Comparison of ENCODE assay signal across 1 cellular context in the genomic region with DNA sequence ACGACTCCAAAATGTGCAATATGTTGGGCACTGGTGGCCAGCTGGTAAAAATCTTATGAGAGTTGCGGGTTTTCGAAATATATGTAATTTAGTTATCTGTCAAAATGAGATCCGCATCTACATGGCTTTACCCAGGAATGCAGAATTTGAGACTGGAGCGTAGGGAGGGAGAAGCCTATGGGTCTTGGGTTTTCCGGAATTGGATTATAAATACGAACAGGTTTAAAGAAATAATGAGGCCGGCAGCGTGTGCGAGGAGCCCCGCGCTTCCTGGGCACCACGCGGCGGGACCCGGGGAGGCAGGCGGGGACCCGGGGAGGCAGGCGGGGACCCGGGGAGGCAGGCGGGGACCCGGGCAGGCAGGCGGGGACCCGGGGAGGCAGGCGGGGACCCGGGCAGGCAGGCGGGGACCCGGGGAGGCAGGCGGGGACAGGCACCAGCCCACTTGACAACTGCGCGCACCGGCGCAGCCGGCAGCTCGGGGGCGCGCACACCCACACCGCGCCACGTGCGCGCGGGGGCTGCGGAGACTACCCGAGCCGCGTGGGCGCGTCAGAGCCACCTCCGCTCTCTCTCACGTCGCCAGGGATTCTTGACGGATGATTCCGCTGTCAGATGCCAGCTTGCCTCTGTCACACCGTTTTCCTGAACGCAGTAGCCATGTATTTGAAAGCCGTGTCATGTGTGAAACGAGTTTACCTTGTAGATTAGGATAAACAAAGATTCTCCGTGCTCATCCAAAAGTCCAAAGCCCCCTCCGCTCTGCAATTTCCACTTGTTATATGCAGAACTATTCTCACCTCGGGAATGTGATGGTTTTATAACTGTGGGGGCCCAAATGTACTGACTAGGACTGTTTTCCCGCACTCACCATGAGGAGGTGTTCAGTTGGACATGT.
TF ChIP-seq lines count a peak whose summit lies in the region.

No MANE protein-coding gene starts in this region.

TF ChIP-seq in HepG2, 621 proteins besides CTCF, POLR2A, EP300 and RAD21 (continued from another document and continues in another):
- TF ChIP-seq, protein P1, sequence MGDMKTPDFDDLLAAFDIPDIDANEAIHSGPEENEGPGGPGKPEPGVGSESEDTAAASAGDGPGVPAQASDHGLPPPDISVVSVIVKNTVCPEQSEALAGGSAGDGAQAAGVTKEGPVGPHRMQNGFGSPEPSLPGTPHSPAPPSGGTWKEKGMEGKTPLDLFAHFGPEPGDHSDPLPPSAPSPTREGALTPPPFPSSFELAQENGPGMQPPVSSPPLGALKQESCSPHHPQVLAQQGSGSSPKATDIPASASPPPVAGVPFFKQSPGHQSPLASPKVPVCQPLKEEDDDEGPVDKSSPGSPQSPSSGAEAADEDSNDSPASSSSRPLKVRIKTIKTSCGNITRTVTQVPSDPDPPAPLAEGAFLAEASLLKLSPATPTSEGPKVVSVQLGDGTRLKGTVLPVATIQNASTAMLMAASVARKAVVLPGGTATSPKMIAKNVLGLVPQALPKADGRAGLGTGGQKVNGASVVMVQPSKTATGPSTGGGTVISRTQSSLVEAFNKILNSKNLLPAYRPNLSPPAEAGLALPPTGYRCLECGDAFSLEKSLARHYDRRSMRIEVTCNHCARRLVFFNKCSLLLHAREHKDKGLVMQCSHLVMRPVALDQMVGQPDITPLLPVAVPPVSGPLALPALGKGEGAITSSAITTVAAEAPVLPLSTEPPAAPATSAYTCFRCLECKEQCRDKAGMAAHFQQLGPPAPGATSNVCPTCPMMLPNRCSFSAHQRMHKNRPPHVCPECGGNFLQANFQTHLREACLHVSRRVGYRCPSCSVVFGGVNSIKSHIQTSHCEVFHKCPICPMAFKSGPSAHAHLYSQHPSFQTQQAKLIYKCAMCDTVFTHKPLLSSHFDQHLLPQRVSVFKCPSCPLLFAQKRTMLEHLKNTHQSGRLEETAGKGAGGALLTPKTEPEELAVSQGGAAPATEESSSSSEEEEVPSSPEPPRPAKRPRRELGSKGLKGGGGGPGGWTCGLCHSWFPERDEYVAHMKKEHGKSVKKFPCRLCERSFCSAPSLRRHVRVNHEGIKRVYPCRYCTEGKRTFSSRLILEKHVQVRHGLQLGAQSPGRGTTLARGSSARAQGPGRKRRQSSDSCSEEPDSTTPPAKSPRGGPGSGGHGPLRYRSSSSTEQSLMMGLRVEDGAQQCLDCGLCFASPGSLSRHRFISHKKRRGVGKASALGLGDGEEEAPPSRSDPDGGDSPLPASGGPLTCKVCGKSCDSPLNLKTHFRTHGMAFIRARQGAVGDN (CRISPR knock-in tag; IDR thresholded peaks at IDR 0.05) = peak; percentile 55
- no peak for TF ChIP-seq ZBTB20 (CRISPR knock-in tag; IDR thresholded peaks at IDR 0.05; ENCODE audit: borderline replicate concordance, low read depth)
- no peak for TF ChIP-seq HNF1A (IDR thresholded peaks at IDR 0.05; ENCODE audit: low read depth)
- no peak for TF ChIP-seq HNF1A (CRISPR knock-in tag; IDR thresholded peaks at IDR 0.05; ENCODE audit: borderline replicate concordance)
- no peak for TF ChIP-seq ZMYM3 (CRISPR knock-in tag; IDR thresholded peaks at IDR 0.05)
- TF ChIP-seq GZF1 (CRISPR knock-in tag; IDR thresholded peaks at IDR 0.05) = no peak
- TF ChIP-seq ZNF138 (CRISPR knock-in tag; IDR thresholded peaks at IDR 0.05; ENCODE audit: low read depth) = no peak
- no peak for TF ChIP-seq SP140L (CRISPR knock-in tag; IDR thresholded peaks at IDR 0.05; ENCODE audit: borderline replicate concordance)
- TF ChIP-seq ZNF777 (CRISPR knock-in tag; IDR thresholded peaks at IDR 0.05) = 0 out of 2 replicates have a peak, but pooled peaks have one; percentile 52
- TF ChIP-seq ZSCAN20 (CRISPR knock-in tag; IDR thresholded peaks at IDR 0.05; ENCODE audit: borderline replicate concordance) = no peak
- no peak; the same call in 1 of the 2 replicates for TF ChIP-seq GABPB1 (CRISPR knock-in tag; IDR thresholded peaks at IDR 0.05)
- TF ChIP-seq SKIL (CRISPR knock-in tag; IDR thresholded peaks at IDR 0.05; ENCODE audit: borderline replicate concordance) = no peak
- TF ChIP-seq ZBTB14 (CRISPR knock-in tag; IDR thresholded peaks at IDR 0.05) = peak; percentile 77
- TF ChIP-seq EHMT2 (IDR thresholded peaks at IDR 0.05; ENCODE audit: borderline replicate concordance, low read depth, low read length) = no peak
- TF ChIP-seq ZNF883 (CRISPR knock-in tag; IDR thresholded peaks at IDR 0.05; ENCODE audit: not compliant biosample characterization) = no peak
- no peak for TF ChIP-seq NPAS2 (CRISPR knock-in tag; IDR thresholded peaks at IDR 0.05; ENCODE audit: borderline replicate concordance)
- TF ChIP-seq GTF3A (CRISPR knock-in tag; conservative IDR thresholded peaks at IDR 0.05) = no peak
- no peak for TF ChIP-seq IRX3 (CRISPR knock-in tag; IDR thresholded peaks at IDR 0.05; ENCODE audit: borderline replicate concordance, low read depth)
- TF ChIP-seq ARID4A (CRISPR knock-in tag; IDR thresholded peaks at IDR 0.05; ENCODE audit: borderline replicate concordance) = peak; percentile 19; the same call in 1 of the 2 replicates
- no peak for TF ChIP-seq CREM (IDR thresholded peaks at IDR 0.05)
- TF ChIP-seq CREM (CRISPR knock-in tag; IDR thresholded peaks at IDR 0.05) = no peak
- no peak for TF ChIP-seq U2AF1 (optimal IDR thresholded peaks at IDR 0.05; ENCODE audit: low read depth, low read length)
- peak; percentile 28; the same call in 1 of the 2 replicates for TF ChIP-seq UBTF (CRISPR knock-in tag; IDR thresholded peaks at IDR 0.05)
- TF ChIP-seq MYC (CRISPR knock-in tag; IDR thresholded peaks at IDR 0.05; ENCODE audit: borderline replicate concordance) = peak; percentile 35; the same call in 1 of the 2 replicates
- TF ChIP-seq, protein P2, sequence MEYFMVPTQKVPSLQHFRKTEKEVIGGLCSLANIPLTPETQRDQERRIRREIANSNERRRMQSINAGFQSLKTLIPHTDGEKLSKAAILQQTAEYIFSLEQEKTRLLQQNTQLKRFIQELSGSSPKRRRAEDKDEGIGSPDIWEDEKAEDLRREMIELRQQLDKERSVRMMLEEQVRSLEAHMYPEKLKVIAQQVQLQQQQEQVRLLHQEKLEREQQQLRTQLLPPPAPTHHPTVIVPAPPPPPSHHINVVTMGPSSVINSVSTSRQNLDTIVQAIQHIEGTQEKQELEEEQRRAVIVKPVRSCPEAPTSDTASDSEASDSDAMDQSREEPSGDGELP (IDR thresholded peaks at IDR 0.05; ENCODE audit: borderline replicate concordance, low read depth) = no peak
- TF ChIP-seq RNF2 (conservative IDR thresholded peaks at IDR 0.05; ENCODE audit: low read depth) = peak; percentile 54; the same call in 1 of the 2 replicates
- TF ChIP-seq MTA1 (CRISPR knock-in tag; IDR thresholded peaks at IDR 0.05; ENCODE audit: borderline replicate concordance) = no peak
- TF ChIP-seq SAP130 (CRISPR knock-in tag; IDR thresholded peaks at IDR 0.05; ENCODE audit: low read depth) = peak; percentile 17; the same call in 1 of the 2 replicates
- no peak for TF ChIP-seq AGO2 (optimal IDR thresholded peaks at IDR 0.05; ENCODE audit: low read depth, low read length)
- TF ChIP-seq, protein P3, sequence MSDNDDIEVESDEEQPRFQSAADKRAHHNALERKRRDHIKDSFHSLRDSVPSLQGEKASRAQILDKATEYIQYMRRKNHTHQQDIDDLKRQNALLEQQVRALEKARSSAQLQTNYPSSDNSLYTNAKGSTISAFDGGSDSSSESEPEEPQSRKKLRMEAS (IDR thresholded peaks at IDR 0.05) = peak; percentile 63
- TF ChIP-seq NR1H2 (CRISPR knock-in tag; IDR thresholded peaks at IDR 0.05; ENCODE audit: borderline replicate concordance, low read depth) = no peak
- no peak for TF ChIP-seq JUND (CRISPR knock-in tag; IDR thresholded peaks at IDR 0.05)
